ENCODE assay signal across 7 cellular contexts in the genomic region with DNA sequence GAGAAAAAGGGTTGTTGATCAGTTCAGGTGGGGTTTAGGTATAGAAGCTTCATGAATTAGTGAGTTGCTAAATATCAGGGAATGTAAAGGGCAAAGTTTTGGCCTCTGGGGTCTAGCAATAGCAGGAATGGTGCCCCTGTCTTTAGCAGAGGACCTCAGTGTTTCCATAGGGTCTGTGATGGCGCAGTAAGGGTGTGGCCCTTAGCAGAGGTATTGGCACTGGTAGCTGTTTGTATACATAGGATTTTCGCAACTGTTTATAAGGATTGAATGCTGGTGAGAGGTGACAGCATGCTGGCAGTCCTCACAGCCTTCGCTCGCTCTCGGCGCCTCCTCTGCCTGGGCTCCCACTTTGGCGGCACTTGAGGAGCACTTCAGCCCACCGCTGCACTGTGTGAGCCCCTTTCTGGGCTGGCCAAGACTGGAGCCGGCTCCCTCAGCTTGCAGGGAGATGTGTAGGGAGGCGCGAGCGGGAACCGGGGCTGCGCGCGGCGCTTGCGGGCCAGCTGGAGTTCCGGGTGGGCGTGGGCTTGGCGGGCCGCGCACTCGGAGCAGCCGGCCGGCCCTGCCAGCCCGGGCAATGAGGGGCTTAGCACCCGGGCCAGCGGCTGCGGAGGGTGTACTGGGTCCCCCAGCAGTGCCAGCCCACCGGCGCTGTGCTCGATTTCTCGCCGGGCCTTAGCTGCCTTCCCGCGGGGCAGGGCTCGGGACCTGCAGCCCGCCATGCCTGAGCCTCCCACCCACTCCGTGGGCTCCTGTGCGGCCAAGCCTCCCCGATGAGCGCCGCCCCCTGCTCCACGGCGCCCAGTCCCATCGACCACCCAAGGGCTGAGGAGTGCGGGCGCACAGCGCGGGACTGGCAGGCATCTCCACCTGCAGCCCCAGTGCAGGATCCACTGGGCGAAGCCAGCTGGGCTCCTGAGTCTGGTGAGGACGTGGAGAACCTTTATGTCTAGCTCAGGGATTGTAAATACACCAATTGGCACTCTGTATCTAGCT.
DNase-seq lines count a peak whose midpoint lies in the region; ATAC-seq and TF ChIP-seq lines count a peak whose summit lies in the region.
"Not testable (repeated sequence)": the region's sequence is repeated elsewhere in the genome, so short reads cannot be mapped to it uniquely, and the experiment has no call there.

No MANE protein-coding gene starts in this region.

- H3K36me3 ChIP-seq in Panc1 (ENCODE audit: control insufficient read depth, insufficient read depth, low read length); left lung; prostate gland; subcutaneous abdominal adipose tissue (ENCODE audit: control insufficient read depth in 5 of 5, insufficient read depth in 5 of 5, low read length in 5 of 5): not testable (repeated sequence)

- not testable (repeated sequence) for H3K9ac ChIP-seq in subcutaneous abdominal adipose tissue (ENCODE audit: low read length in 5 of 5)

- H3K27me3 ChIP-seq in Panc1 (ENCODE audit: control insufficient read depth, insufficient read depth, low read length); dorsolateral prefrontal cortex; left lung; prostate gland (replicated peaks; ENCODE audit: insufficient read depth); subcutaneous abdominal adipose tissue (ENCODE audit: control insufficient read depth in 5 of 5, insufficient read depth in 4 of 5, low read length in 5 of 5): not testable (repeated sequence)

- in situ Hi-C loops in Panc1 (cut with HindIII; ENCODE audit: low pct_unique_long_range_greater_than_20kb, low sequenced_read_pairs): not testable (repeated sequence)

- intact Hi-C loops in Panc1 (cut with micrococcal nuclease; ENCODE audit: unreplicated experiment); dorsolateral prefrontal cortex (cut with DNase I); left lung (cut with DNase I); prostate gland (cut with DNase I): not testable (repeated sequence)

- POLR2A ChIA-PET in Panc1 (lab: Charles Lee): interaction anchor here (0.6 kb wide), 1 partner anchor 36 kb away, joined by 3 read pairs; no protein-coding TSS in a partner anchor

- not testable (repeated sequence) for TF ChIP-seq POLR2A in prostate gland (IDR thresholded peaks at IDR 0.05)

- CTCF ChIA-PET in Panc1 (lab: Charles Lee): not testable (repeated sequence)

- not testable (repeated sequence) for H3K27ac ChIP-seq in Panc1 (ENCODE audit: low read length); left lung; subcutaneous abdominal adipose tissue (ENCODE audit: low read depth, low read length)
- H3K27ac ChIP-seq in dorsolateral prefrontal cortex: peak overlapping the region in 3 of 59 donors; percentile 6 to 62 (median 27)
- peak overlapping the region in 1 of 2 donors; percentile 62 for H3K27ac ChIP-seq in prostate gland

- BruUV-seq in Panc1 (replicated peaks; lab: Mats Ljungman, UMichigan): not testable (repeated sequence)

- peak; percentile 73 for ATAC-seq in Panc1
- ATAC-seq in left lung: peak; percentile 41

- DNase-seq in HFF-Myc (ENCODE audit: extremely low read depth, low read depth); Panc1 (ENCODE audit: low read depth, low spot score); dorsolateral prefrontal cortex; fibroblast of the aortic adventitia (ENCODE audit: low read depth); left lung; prostate gland (ENCODE audit: low spot score): not testable (repeated sequence)

- not testable (repeated sequence) for H3K9me3 ChIP-seq in Panc1 (ENCODE audit: control insufficient read depth, insufficient read depth, low read depth, low read length); left lung; prostate gland; subcutaneous abdominal adipose tissue (ENCODE audit: control insufficient read depth in 5 of 5, low read length in 5 of 5)

- 52% methylated on average over 16 of the region's 53 CpGs for WGBS in prostate gland

- H3K4me3 ChIP-seq in HFF-Myc (replicated peaks; ENCODE audit: low read depth, low read length): peak overlapping the region; percentile 15; the same call in 1 of the 2 replicates
- peak overlapping the region; percentile 31 to 40 for H3K4me3 ChIP-seq in Panc1 (ENCODE audit: low read depth in 2 of 2, low read length in 2 of 2)
- peak overlapping the region in 53 of 59 donors; percentile 1 to 61 (median 41) for H3K4me3 ChIP-seq in dorsolateral prefrontal cortex
- H3K4me3 ChIP-seq in fibroblast of the aortic adventitia (ENCODE audit: low read depth, low read length): peak overlapping the region; percentile 22
- H3K4me3 ChIP-seq in left lung: peak overlapping the region; percentile 19 to 21
- H3K4me3 ChIP-seq in prostate gland: peak overlapping the region; percentile 14 to 29
- H3K4me3 ChIP-seq in subcutaneous abdominal adipose tissue (ENCODE audit: low read depth in 1 of 5, low read length in 5 of 5): peak overlapping the region; percentile 40 to 61 (median 49)

- not testable (repeated sequence) for H3K4me1 ChIP-seq in Panc1 (ENCODE audit: control insufficient read depth, insufficient read depth, low read length); left lung; prostate gland (replicated peaks); subcutaneous abdominal adipose tissue (ENCODE audit: control insufficient read depth in 5 of 5, insufficient read depth in 5 of 5, low read length in 5 of 5)

- TF ChIP-seq CTCF in HFF-Myc (IDR thresholded peaks at IDR 0.05; ENCODE audit: low read depth, low read length, missing control alignments); Panc1 (IDR thresholded peaks at IDR 0.05); dorsolateral prefrontal cortex (IDR thresholded peaks at IDR 0.05 in 54 of 56, conservative IDR thresholded peaks at IDR 0.05 in 2 of 56; ENCODE audit: low read depth in 1 of 56, partially characterized antibody in 56 of 56); fibroblast of the aortic adventitia (IDR thresholded peaks at IDR 0.05; ENCODE audit: insufficient read depth, low read length); left lung (IDR thresholded peaks at IDR 0.05); prostate gland (IDR thresholded peaks at IDR 0.05): not testable (repeated sequence)
